ENCODE assay signal across 11 cellular contexts in the genomic region with DNA sequence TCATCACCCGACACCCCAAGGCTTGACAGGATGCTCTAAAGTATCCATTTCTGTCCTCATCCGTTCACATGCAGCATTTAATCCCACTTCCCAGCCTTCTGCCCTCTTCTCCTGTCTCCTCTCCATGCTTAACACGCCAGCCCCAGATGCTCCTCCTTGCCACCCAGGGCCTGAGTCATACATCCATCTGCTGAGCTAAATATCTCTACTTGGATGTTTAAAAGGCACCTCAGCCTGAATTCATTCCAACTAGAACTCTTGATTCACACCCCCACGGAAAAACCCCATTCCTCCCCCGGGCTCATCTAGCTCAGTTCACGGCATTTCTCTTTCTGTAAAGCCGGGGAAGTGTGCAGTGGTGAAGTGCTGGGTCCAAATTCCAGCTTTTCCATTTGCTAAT. TPM values are rescaled to one million over a fixed set of nuclear protein-coding genes. Genes with fewer than 3 reads are reported as not detected.
DNase-seq lines count a peak whose midpoint lies in the region; ATAC-seq and TF ChIP-seq lines count a peak whose summit lies in the region.
"Had no signal": no experiment of that assay in that cellular context is flagged by ENCODE, and none has a peak within 500 bp of the region (broad histone marks: within the 10 kb centered on the region; RNA-seq: fewer than 3 reads in every experiment).

No MANE protein-coding gene starts in this region.

- DNase-seq in Daoy (ENCODE audit: low read depth) (peak; percentile 83), NCI-H446 treated with DMSO at 0.1 percent for 48 hours (lab: John Stamatoyannopoulos, UW) (peak; percentile 57), epithelial cell of esophagus (ENCODE audit: low read depth) (peak; percentile 59), putamen (ENCODE audit: low spot score) (peak; percentile 83), CD1c-positive myeloid dendritic cell (ENCODE audit: extremely low spot score) (no peak)
- DNase-seq: activated CD4-positive, alpha-beta memory T cell treated with anti-CD3 and anti-CD28 coated beads for 36 hours; NCI-H1105 treated with DMSO at 0.1 percent for 48 hours had no signal

- ATAC-seq in HG03520 (IDR thresholded peaks at IDR 0.05; ENCODE audit: unreplicated experiment) (no peak), GM18519 (IDR thresholded peaks at IDR 0.05; ENCODE audit: low FRiP score, unreplicated experiment) (no peak), GM21360 (IDR thresholded peaks at IDR 0.05; ENCODE audit: unreplicated experiment) (no peak)

- no peak for TF ChIP-seq CTCF in epithelial cell of esophagus (IDR thresholded peaks at IDR 0.05; ENCODE audit: insufficient read depth, low read depth, low read length, missing control alignments)

- H3K4me3 ChIP-seq in epithelial cell of esophagus (ENCODE audit: low read length) = no peak overlapping the region
- H3K4me3 ChIP-seq: ascending aorta had no signal

RNA-seq across cellular contexts. Expression of gene TEX35, which starts 27.7 kb away (rescaled TPM):
- total RNA-seq in Daoy (2014; rRNA removed; shearing (Covaris generic)) = not detected in 2 replicates
- total RNA-seq: activated CD4-positive, alpha-beta memory T cell treated with anti-CD3 and anti-CD28 coated beads for 36 hours; ascending aorta had no signal

RNA-seq across cellular contexts. Expression of gene CLEC20A, which starts 43.9 kb away (rescaled TPM):
- not detected in 2 replicates for total RNA-seq in Daoy (2014; rRNA removed; shearing (Covaris generic))
- total RNA-seq: activated CD4-positive, alpha-beta memory T cell treated with anti-CD3 and anti-CD28 coated beads for 36 hours; ascending aorta had no signal
